16 cellular contexts compared by ENCODE assay signal in the genomic region with DNA sequence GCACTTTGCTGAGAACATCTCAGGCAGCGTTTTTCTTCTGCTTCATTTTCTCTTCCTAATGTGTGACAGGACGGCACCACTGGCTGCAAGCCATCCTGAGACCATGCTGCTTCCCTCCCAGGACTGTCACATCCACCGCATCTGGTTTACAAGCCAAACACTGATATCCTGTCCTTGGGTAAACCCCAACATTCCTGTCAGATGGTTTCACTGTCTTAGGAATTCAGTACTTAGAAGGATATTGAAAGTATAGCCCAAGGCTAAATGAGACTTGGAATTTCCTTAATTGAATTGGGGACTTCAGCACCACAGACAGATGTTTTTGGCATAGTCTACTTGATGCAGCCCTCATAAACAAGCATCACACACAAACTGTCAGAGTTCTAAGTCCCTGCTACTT.
DNase-seq lines count a peak whose midpoint lies in the region; ATAC-seq and TF ChIP-seq lines count a peak whose summit lies in the region.
"Had no signal": no experiment of that assay in that cellular context is flagged by ENCODE, and none has a peak within 500 bp of the region (broad histone marks: within the 10 kb centered on the region; RNA-seq: fewer than 3 reads in every experiment).

No MANE protein-coding gene starts in this region.

- peak overlapping the region; percentile 4 for H3K27ac Mint-ChIP-seq in chondrocyte (ENCODE audit: unreplicated experiment)
- H3K27ac Mint-ChIP-seq in activated CD8-positive, alpha-beta memory T cell treated with anti-CD3 and anti-CD28 coated beads, Interleukin-2, amount 10 ng/mL, durations not matched to agents 7 days and 5 days, result no peak overlapping the region
- H3K27ac Mint-ChIP-seq: activated naive CD8-positive, alpha-beta T cell; stimulated activated naive CD8-positive, alpha-beta T cell treated with anti-CD3 and anti-CD28 coated beads, Interleukin-15, amount 100 ng/mL, for 72 hours had no signal

- peaks cover 23% of the 10 kb centered on the region for H3K4me1 Mint-ChIP-seq in chondrocyte (ENCODE audit: low read depth)
- H3K4me1 Mint-ChIP-seq in activated CD8-positive, alpha-beta memory T cell treated with anti-CD3 and anti-CD28 coated beads, Interleukin-2, amount 10 ng/mL, durations not matched to agents 7 days and 5 days, result peaks cover 12% of the 10 kb centered on the region

- H3K36me3 Mint-ChIP-seq in chondrocyte (ENCODE audit: low read depth), result no peaks in the 10 kb centered on the region
- H3K36me3 Mint-ChIP-seq in activated CD8-positive, alpha-beta memory T cell treated with anti-CD3 and anti-CD28 coated beads, Interleukin-2, amount 10 ng/mL, durations not matched to agents 7 days and 5 days, result peaks cover 3% of the 10 kb centered on the region
- H3K36me3 Mint-ChIP-seq: activated naive CD8-positive, alpha-beta T cell had no signal

- CTCF ChIA-PET in BJ (lab: Yijun Ruan, JAX), result no interaction called here
- CTCF ChIA-PET in activated CD8-positive, alpha-beta memory T cell treated with anti-CD3 and anti-CD28 coated beads, Interleukin-2, amount 10 ng/mL, durations not matched to agents 7 days and 5 days (lab: Charles Lee), result no interaction called here

- no peaks in the 10 kb centered on the region for H3K27me3 Mint-ChIP-seq in chondrocyte (ENCODE audit: low read depth)
- no peaks in the 10 kb centered on the region for H3K27me3 Mint-ChIP-seq in activated CD8-positive, alpha-beta memory T cell treated with anti-CD3 and anti-CD28 coated beads, Interleukin-2, amount 10 ng/mL, durations not matched to agents 7 days and 5 days
- H3K27me3 Mint-ChIP-seq: activated naive CD8-positive, alpha-beta T cell; stimulated activated naive CD8-positive, alpha-beta T cell treated with anti-CD3 and anti-CD28 coated beads, Interleukin-15, amount 100 ng/mL, for 72 hours had no signal

- H3K27me3 ChIP-seq in BJ (ENCODE audit: control insufficient read depth, insufficient read depth, low read length), result peaks cover 2% of the 10 kb centered on the region; the same call in 1 of the 2 replicates

- no peaks in the 10 kb centered on the region for H3K9me3 Mint-ChIP-seq in chondrocyte (ENCODE audit: low read depth)
- no peaks in the 10 kb centered on the region for H3K9me3 Mint-ChIP-seq in activated CD8-positive, alpha-beta memory T cell treated with anti-CD3 and anti-CD28 coated beads, Interleukin-2, amount 10 ng/mL, durations not matched to agents 7 days and 5 days (ENCODE audit: low read depth)

- no peaks in the 10 kb centered on the region for H3K36me3 ChIP-seq in BJ (ENCODE audit: control insufficient read depth, insufficient read depth, low read length)

- no peak overlapping the region for H3K4me3 ChIP-seq in BJ (ENCODE audit: low read depth, low read length)
- H3K4me3 ChIP-seq: mucosa of descending colon, psoas muscle had no signal

- TF ChIP-seq CTCF in BJ (IDR thresholded peaks at IDR 0.05; ENCODE audit: insufficient read depth, low read depth, low read length) (no peak), chondrocyte (IDR thresholded peaks at IDR 0.05) (no peak)

- ATAC-seq in activated CD8-positive, alpha-beta memory T cell treated with anti-CD3 and anti-CD28 coated beads, Interleukin-2, amount 10 ng/mL, durations not matched to agents 7 days and 5 days, result no peak
- ATAC-seq: HCT116; mucosa of descending colon; psoas muscle; stimulated activated naive CD8-positive, alpha-beta T cell treated with anti-CD3 and anti-CD28 coated beads, Interleukin-15, amount 100 ng/mL, for 72 hours had no signal

- POLR2A ChIA-PET in BJ (lab: Charles Lee), result no interaction called here

- H3K4me3 Mint-ChIP-seq in chondrocyte (ENCODE audit: unreplicated experiment), result no peak overlapping the region
- H3K4me3 Mint-ChIP-seq in activated CD8-positive, alpha-beta memory T cell treated with anti-CD3 and anti-CD28 coated beads, Interleukin-2, amount 10 ng/mL, durations not matched to agents 7 days and 5 days, result no peak overlapping the region
- H3K4me3 Mint-ChIP-seq: activated naive CD8-positive, alpha-beta T cell; stimulated activated naive CD8-positive, alpha-beta T cell treated with anti-CD3 and anti-CD28 coated beads, Interleukin-15, amount 100 ng/mL, for 72 hours had no signal

- DNase-seq in BJ (ENCODE audit: low read depth), result peak; percentile 88
- peak; percentile 76 for DNase-seq in NCI-H226
- DNase-seq in chondrocyte (ENCODE audit: low spot score), result no peak
- peak; percentile 24 for DNase-seq in kidney glomerular epithelial cell (lab: John Stamatoyannopoulos, UW)
- no peak for DNase-seq in NCI-H1092 treated with DMSO at 0.1 percent for 48 hours (lab: John Stamatoyannopoulos, UW)
- no peak for DNase-seq in hippocampal formation (lab: John Stamatoyannopoulos, UW)
- no peak for DNase-seq in activated CD8-positive, alpha-beta memory T cell treated with anti-CD3 and anti-CD28 coated beads, Interleukin-2, amount 10 ng/mL, durations not matched to agents 7 days and 5 days
- no peak for DNase-seq in activated CD8-positive, alpha-beta memory T cell treated with anti-CD3 and anti-CD28 coated beads for 24 hours
- DNase-seq: KG1; mucosa of descending colon; NCI-H2081; psoas muscle; stimulated activated naive CD8-positive, alpha-beta T cell treated with anti-CD3 and anti-CD28 coated beads, Interleukin-15, amount 100 ng/mL, for 72 hours; T-helper 2 cell had no signal

Comparison
In these comparisons a context has a peak if more than half of its experiments do, and no peak if none do; other contexts are left out.
1. DNase-seq: peak in BJ (single experiment), NCI-H226 (single experiment) and kidney glomerular epithelial cell (single experiment); none in chondrocyte (single experiment), NCI-H1092 treated with DMSO at 0.1 percent for 48 hours (single experiment), hippocampal formation (0 of 2), activated CD8-positive, alpha-beta memory T cell treated with anti-CD3 and anti-CD28 coated beads, Interleukin-2, amount 10 ng/mL, durations not matched to agents 7 days and 5 days (single experiment) and activated CD8-positive, alpha-beta memory T cell treated with anti-CD3 and anti-CD28 coated beads for 24 hours (single experiment).